11 cellular contexts compared by ENCODE assay signal in the genomic region with DNA sequence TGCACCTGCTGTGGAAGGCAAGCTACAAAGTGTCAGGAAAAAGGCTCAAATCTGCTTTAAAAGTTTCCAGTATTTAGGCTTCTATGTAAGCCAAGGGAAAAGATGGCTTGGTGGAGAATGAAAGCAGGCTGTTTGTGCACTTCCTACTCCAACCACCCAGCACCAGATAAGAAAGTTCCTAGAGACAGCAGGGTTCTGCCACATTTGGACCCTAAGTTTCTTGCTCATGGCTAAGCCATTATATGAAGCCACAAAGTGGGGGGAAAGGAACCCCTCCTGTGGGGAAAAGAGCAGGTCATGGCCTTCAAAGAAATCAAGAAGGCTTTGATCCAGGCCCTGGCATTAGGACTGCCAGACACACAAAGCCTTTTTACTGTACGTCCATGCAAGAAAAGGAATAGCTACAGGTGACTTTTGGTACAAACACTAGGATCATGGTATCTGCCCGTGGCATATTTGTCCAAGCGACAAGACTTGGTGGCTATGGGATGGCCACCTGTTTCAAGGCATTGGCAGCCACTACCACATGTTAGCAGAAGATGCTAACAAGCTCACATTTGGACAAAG. TPM values are rescaled to one million over a fixed set of nuclear protein-coding genes. Genes with fewer than 3 reads are reported as not detected.
"Had no signal": no experiment of that assay in that cellular context is flagged by ENCODE, and none has a peak within 500 bp of the region (broad histone marks: within the 10 kb centered on the region; RNA-seq: fewer than 3 reads in every experiment).

No MANE protein-coding gene starts in this region.

- H3K9me3 ChIP-seq: HAP-1 had no signal

- H3K27ac Mint-ChIP-seq: HFFc6 had no signal

- H3K4me3 ChIP-seq: GM23248, HAP-1 had no signal

- H3K9ac ChIP-seq: GM23248 had no signal

- ATAC-seq: HCT116 had no signal

- H3K36me3 ChIP-seq: HAP-1 had no signal

- H3K9me3 Mint-ChIP-seq: HFFc6 had no signal

- H3K4me1 ChIP-seq: HAP-1 had no signal

- DNase-seq: GM23248, GOT3, H7, HFFc6, IMR-90, KBM-7 had no signal

- H3K4me3 Mint-ChIP-seq: HFFc6 had no signal

- H3K27ac ChIP-seq: GM23248 had no signal

- H2AFZ ChIP-seq: GM23248 had no signal

- FAIRE-seq: HTR-8/SVneo had no signal

RNA-seq across cellular contexts. Expression of gene GLYAT, which starts 41.1 kb away (rescaled TPM):
- total RNA-seq: GM23248, H4, H7, HFFc6, HT-29, IMR-90 had no signal
- polyA plus RNA-seq: GM23248, IMR-90 had no signal
